Comparison of ENCODE assay signal across 30 cellular contexts in the genomic region with DNA sequence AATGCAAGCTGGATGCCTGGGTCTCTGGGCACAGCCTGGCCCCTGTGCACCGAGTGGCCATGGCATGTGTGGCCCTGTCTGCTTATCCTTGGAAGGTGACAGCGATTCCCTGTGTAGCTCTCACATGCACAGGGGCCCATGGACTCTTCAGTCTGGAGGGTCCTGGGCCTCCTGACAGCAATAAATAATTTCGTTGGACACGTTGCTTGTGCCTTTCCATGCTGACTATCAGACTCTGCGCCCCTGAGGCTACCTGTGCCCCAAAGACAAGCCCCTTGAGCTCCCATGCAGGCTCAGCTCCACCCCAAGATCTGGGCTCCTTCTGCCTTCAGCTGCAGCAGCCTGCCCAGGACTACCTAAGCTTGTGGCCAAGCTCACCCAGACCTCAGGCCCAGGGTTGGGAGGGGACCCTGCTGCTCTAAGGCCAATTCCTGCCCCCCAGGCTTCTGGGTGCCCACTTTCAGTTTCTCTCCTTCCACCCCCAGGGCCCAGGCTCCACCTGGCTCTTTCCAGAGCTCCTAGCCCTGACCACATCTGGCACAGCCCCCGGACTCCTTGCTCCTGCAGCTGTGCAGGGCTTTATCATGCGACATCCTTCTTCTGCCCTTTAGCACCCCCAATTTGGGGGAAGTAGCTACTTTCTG. TPM values are rescaled to one million over a fixed set of nuclear protein-coding genes. Genes with fewer than 3 reads are reported as not detected.
"Had no signal": no experiment of that assay in that cellular context is flagged by ENCODE, and none has a peak within 500 bp of the region (broad histone marks: within the 10 kb centered on the region; RNA-seq: fewer than 3 reads in every experiment).

No MANE protein-coding gene starts in this region.

- H3K36me3 ChIP-seq: colonic mucosa, heart right ventricle, lower lobe of right lung, neural progenitor cell, ovary, suprapubic skin, transverse colon, upper lobe of right lung, vagina had no signal

- H3K9me3 ChIP-seq: colonic mucosa, mucosa of descending colon, ovary, psoas muscle, suprapubic skin, vagina had no signal

- H3K9ac ChIP-seq: neural progenitor cell had no signal

- ATAC-seq: esophagus mucosa; gastroesophageal sphincter; left cardiac atrium; lower lobe of right lung; mucosa of descending colon; naive thymus-derived CD4-positive, alpha-beta T cell; psoas muscle; right cardiac atrium; stimulated activated naive CD8-positive, alpha-beta T cell treated with anti-CD3 and anti-CD28 coated beads, Interleukin-15, amount 100 ng/mL, for 72 hours; upper lobe of right lung had no signal

- H3K27ac ChIP-seq: colonic mucosa, epithelial cell of prostate, gastroesophageal sphincter, heart right ventricle, left ventricle myocardium inferior, lower lobe of right lung, neural progenitor cell, ovary, psoas muscle, suprapubic skin, transverse colon, upper lobe of right lung, vagina had no signal

- DNase-seq: colonic mucosa; effector CD8-positive, alpha-beta T cell; endodermal cell; foreskin fibroblast; glutamatergic neuron; heart right ventricle; hippocampal formation; left cardiac atrium; left ventricle myocardium inferior; lower lobe of right lung; mucosa of descending colon; naive thymus-derived CD4-positive, alpha-beta T cell; nucleus accumbens; ovary; psoas muscle; right cardiac atrium; stimulated activated CD4-positive, alpha-beta T cell treated with anti-CD3 and anti-CD28 coated beads, Interleukin-12 subunit alpha, Interleukin-12 subunit beta, amount 100 ng/mL, for 4 hours; stimulated activated CD4-positive, alpha-beta T cell treated with anti-CD3 and anti-CD28 coated beads, Interleukin-1b, Interleukin-23, amount 100 ng/mL, for 48 hours; stimulated activated CD4-positive, alpha-beta T cell treated with anti-CD3 and anti-CD28 coated beads, Interleukin-4, amount 100 ng/mL, for 1 hour; stimulated activated CD8-positive, alpha-beta memory T cell treated with anti-CD3 and anti-CD28 coated beads, Interleukin-4, amount 100 ng/mL, for 48 hours; stimulated activated naive CD8-positive, alpha-beta T cell treated with anti-CD3 and anti-CD28 coated beads, Interleukin-15, amount 100 ng/mL, for 72 hours; transverse colon; upper lobe of right lung had no signal

- H3K27me3 ChIP-seq: colonic mucosa, neural progenitor cell, ovary, transverse colon, upper lobe of right lung, vagina had no signal

- H3K4me1 ChIP-seq: colonic mucosa, gastroesophageal sphincter, heart right ventricle, left ventricle myocardium inferior, lower lobe of right lung, neural progenitor cell, psoas muscle, suprapubic skin, transverse colon, upper lobe of right lung, vagina had no signal

- H3K4me3 ChIP-seq: colonic mucosa, gastroesophageal sphincter, heart right ventricle, left ventricle myocardium inferior, lower lobe of right lung, mucosa of descending colon, neural progenitor cell, ovary, psoas muscle, smooth muscle cell, suprapubic skin, transverse colon, upper lobe of right lung, vagina had no signal

- H2AFZ ChIP-seq: neural progenitor cell had no signal

- H3K4me2 ChIP-seq: neural progenitor cell, smooth muscle cell had no signal

RNA-seq across cellular contexts. Expression of gene SERPINA3, which starts 11.8 kb away (rescaled TPM):
- total RNA-seq: naive thymus-derived CD4-positive, alpha-beta T cell had no signal
- polyA plus RNA-seq: naive thymus-derived CD4-positive, alpha-beta T cell had no signal

RNA-seq across cellular contexts. Expression of gene SERPINA5, which starts 42.8 kb away (rescaled TPM):
- total RNA-seq: naive thymus-derived CD4-positive, alpha-beta T cell had no signal
- polyA plus RNA-seq: naive thymus-derived CD4-positive, alpha-beta T cell had no signal
